8 cellular contexts compared by ENCODE assay signal in the genomic region with DNA sequence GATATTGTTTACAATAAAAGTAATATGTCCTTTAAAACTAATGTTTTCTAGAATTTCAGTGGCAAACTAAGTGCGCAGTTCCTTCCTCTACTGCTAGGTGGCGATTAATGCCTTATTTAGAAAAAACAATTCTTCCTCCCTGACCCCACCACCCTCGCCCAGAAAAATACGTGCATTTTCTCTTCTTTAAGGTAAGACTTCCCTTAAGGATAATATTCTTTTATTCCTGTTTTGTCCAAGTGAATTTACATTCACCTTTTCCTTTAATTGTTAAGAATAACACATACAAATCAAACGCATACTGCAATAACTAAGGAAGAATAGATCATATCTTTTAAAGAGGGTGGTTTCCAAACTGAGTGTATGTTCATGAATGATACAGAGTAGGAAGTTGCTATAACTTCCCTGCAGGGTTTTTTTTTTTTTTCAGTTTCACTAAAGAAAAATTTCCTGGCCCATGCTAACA. TPM values are rescaled to one million over a fixed set of nuclear protein-coding genes. Genes with fewer than 3 reads are reported as not detected.
A peak's percentile ranks its signal among the peaks of the same experiment; 100 is the strongest.
DNase-seq lines count a peak whose midpoint lies in the region; ATAC-seq and TF ChIP-seq lines count a peak whose summit lies in the region.

No MANE protein-coding gene starts in this region.

- H3K4me3 Mint-ChIP-seq in WTC11 = no peak overlapping the region
- H3K4me3 Mint-ChIP-seq in effector memory CD8-positive, alpha-beta T cell = peak overlapping the region; percentile 31 to 43
- H3K4me3 Mint-ChIP-seq in nephron progenitor cell = no peak overlapping the region

- CTCF ChIA-PET in WTC11 (lab: Charles Lee) = interaction anchor here (0.8 to 7.1 kb wide), 7 partner anchors 17 to 370 kb away, joined by 3 to 72 read pairs (median 4); a partner anchor contains a TSS

- H3K27me3 Mint-ChIP-seq in WTC11 (ENCODE audit: low read depth) = peaks cover 4% of the 10 kb centered on the region
- H3K27me3 Mint-ChIP-seq in effector memory CD8-positive, alpha-beta T cell = no peaks in the 10 kb centered on the region
- H3K27me3 Mint-ChIP-seq in nephron progenitor cell (ENCODE audit: low read depth, poor library complexity) = no peaks in the 10 kb centered on the region

- no peak overlapping the region for H3K27ac ChIP-seq in ACC112 (ENCODE audit: low read depth, low read length)

- H3K36me3 Mint-ChIP-seq in WTC11 = no peaks in the 10 kb centered on the region
- no peaks in the 10 kb centered on the region for H3K36me3 Mint-ChIP-seq in effector memory CD8-positive, alpha-beta T cell (ENCODE audit: insufficient read depth)
- H3K36me3 Mint-ChIP-seq in nephron progenitor cell (ENCODE audit: low read depth) = no peaks in the 10 kb centered on the region

- H3K79me2 ChIP-seq in ACC112 (ENCODE audit: control insufficient read depth, insufficient read depth, low read length, unreplicated experiment) = no peaks in the 10 kb centered on the region

- H3K4me1 ChIP-seq in ACC112 (ENCODE audit: control insufficient read depth, insufficient read depth, low read length, unreplicated experiment) = peaks cover 6% of the 10 kb centered on the region

- DNase-seq in GM03348 (ENCODE audit: low spot score) = peak; percentile 68
- peak; percentile 50 for DNase-seq in NCI-H1105 treated with DMSO at 0.1 percent for 48 hours (lab: John Stamatoyannopoulos, UW)
- no peak for DNase-seq in WTC11 (ENCODE audit: low spot score)
- DNase-seq in effector memory CD8-positive, alpha-beta T cell = peak; percentile 29 to 58 (median 39)
- DNase-seq in nephron progenitor cell = peak; percentile 19
- no peak for DNase-seq in cortex of kidney (lab: John Stamatoyannopoulos, UW)

- peak overlapping the region; percentile 66 for H2AFZ ChIP-seq in ACC112 (ENCODE audit: low read length, unreplicated experiment)

- ATAC-seq in HG02571 (IDR thresholded peaks at IDR 0.05; ENCODE audit: unreplicated experiment) = peak; percentile 56
- peak; percentile 58 for ATAC-seq in WTC11
- ATAC-seq in effector memory CD8-positive, alpha-beta T cell (replicated peaks) = peak; percentile 93

- no peak overlapping the region; the same call in 1 of the 2 replicates for H3K4me3 ChIP-seq in ACC112 (ENCODE audit: low read depth, low read length)

- peak; percentile 35; the same call in 1 of the 2 replicates for TF ChIP-seq CTCF in WTC11 (IDR thresholded peaks at IDR 0.05)
- TF ChIP-seq CTCF in nephron progenitor cell (IDR thresholded peaks at IDR 0.05) = peak; percentile 77

- H3K9me3 Mint-ChIP-seq in WTC11 (no peaks in the 10 kb centered on the region), nephron progenitor cell (no peaks in the 10 kb centered on the region)
- H3K9me3 Mint-ChIP-seq in effector memory CD8-positive, alpha-beta T cell = no peaks in the 10 kb centered on the region

- H3K27ac Mint-ChIP-seq in WTC11 = no peak overlapping the region
- H3K27ac Mint-ChIP-seq in effector memory CD8-positive, alpha-beta T cell = peak overlapping the region in 1 of 2 donors; percentile 72
- H3K27ac Mint-ChIP-seq in nephron progenitor cell = no peak overlapping the region

- peaks cover 19% of the 10 kb centered on the region for H3K4me1 Mint-ChIP-seq in WTC11
- H3K4me1 Mint-ChIP-seq in effector memory CD8-positive, alpha-beta T cell (ENCODE audit: low read depth in 2 of 2) = peaks cover 4 to 8% of the 10 kb centered on the region in 2 donors
- H3K4me1 Mint-ChIP-seq in nephron progenitor cell = peaks cover 14% of the 10 kb centered on the region

- POLR2A ChIA-PET in WTC11 (lab: Charles Lee) = no interaction called here

- no peaks in the 10 kb centered on the region for H3K36me3 ChIP-seq in ACC112 (ENCODE audit: insufficient read depth, low read length)

- no peaks in the 10 kb centered on the region for H3K27me3 ChIP-seq in ACC112 (ENCODE audit: insufficient read depth, low read length)

TF ChIP-seq in WTC11, 78 proteins besides CTCF, POLR2A, EP300 and RAD21 (continues in another document):
- TF ChIP-seq ESRRA (CRISPR knock-in tag; IDR thresholded peaks at IDR 0.05; ENCODE audit: borderline replicate concordance) (no peak), EMX1 (CRISPR knock-in tag; IDR thresholded peaks at IDR 0.05) (no peak), ZNF138 (CRISPR knock-in tag; conservative IDR thresholded peaks at IDR 0.05) (no peak), NR2C2 (CRISPR knock-in tag; IDR thresholded peaks at IDR 0.05) (no peak), GTF2I (CRISPR knock-in tag; conservative IDR thresholded peaks at IDR 0.05) (no peak), NFYB (CRISPR knock-in tag; conservative IDR thresholded peaks at IDR 0.05; ENCODE audit: low read depth) (no peak), SP1 (CRISPR knock-in tag; conservative IDR thresholded peaks at IDR 0.05) (no peak), SMAD4 (CRISPR knock-in tag; IDR thresholded peaks at IDR 0.05) (no peak), FOXJ3 (CRISPR knock-in tag; IDR thresholded peaks at IDR 0.05; ENCODE audit: borderline replicate concordance) (no peak), SMAD3 (CRISPR knock-in tag; IDR thresholded peaks at IDR 0.05; ENCODE audit: borderline replicate concordance) (no peak)
- TF ChIP-seq, protein P1, sequence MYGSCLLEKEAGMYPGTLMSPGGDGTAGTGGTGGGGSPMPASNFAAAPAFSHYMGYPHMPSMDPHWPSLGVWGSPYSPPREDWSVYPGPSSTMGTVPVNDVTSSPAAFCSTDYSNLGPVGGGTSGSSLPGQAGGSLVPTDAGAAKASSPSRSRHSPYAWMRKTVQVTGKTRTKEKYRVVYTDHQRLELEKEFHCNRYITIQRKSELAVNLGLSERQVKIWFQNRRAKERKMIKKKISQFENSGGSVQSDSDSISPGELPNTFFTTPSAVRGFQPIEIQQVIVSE (CRISPR knock-in tag; IDR thresholded peaks at IDR 0.05; ENCODE audit: borderline replicate concordance) = no peak
- TF ChIP-seq, protein P2, sequence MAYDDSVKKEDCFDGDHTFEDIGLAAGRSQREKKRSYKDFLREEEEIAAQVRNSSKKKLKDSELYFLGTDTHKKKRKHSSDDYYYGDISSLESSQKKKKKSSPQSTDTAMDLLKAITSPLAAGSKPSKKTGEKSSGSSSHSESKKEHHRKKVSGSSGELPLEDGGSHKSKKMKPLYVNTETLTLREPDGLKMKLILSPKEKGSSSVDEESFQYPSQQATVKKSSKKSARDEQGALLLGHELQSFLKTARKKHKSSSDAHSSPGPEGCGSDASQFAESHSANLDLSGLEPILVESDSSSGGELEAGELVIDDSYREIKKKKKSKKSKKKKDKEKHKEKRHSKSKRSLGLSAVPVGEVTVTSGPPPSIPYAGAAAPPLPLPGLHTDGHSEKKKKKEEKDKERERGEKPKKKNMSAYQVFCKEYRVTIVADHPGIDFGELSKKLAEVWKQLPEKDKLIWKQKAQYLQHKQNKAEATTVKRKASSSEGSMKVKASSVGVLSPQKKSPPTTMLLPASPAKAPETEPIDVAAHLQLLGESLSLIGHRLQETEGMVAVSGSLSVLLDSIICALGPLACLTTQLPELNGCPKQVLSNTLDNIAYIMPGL (CRISPR knock-in tag; IDR thresholded peaks at IDR 0.05) = no peak
- TF ChIP-seq, protein P3, sequence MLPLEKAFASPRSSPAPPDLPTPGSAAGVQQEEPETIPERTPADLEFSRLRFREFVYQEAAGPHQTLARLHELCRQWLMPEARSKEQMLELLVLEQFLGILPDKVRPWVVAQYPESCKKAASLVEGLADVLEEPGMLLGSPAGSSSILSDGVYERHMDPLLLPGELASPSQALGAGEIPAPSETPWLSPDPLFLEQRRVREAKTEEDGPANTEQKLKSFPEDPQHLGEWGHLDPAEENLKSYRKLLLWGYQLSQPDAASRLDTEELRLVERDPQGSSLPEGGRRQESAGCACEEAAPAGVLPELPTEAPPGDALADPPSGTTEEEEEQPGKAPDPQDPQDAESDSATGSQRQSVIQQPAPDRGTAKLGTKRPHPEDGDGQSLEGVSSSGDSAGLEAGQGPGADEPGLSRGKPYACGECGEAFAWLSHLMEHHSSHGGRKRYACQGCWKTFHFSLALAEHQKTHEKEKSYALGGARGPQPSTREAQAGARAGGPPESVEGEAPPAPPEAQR (CRISPR knock-in tag; IDR thresholded peaks at IDR 0.05) = no peak
- TF ChIP-seq, protein P4, sequence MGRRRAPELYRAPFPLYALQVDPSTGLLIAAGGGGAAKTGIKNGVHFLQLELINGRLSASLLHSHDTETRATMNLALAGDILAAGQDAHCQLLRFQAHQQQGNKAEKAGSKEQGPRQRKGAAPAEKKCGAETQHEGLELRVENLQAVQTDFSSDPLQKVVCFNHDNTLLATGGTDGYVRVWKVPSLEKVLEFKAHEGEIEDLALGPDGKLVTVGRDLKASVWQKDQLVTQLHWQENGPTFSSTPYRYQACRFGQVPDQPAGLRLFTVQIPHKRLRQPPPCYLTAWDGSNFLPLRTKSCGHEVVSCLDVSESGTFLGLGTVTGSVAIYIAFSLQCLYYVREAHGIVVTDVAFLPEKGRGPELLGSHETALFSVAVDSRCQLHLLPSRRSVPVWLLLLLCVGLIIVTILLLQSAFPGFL (CRISPR knock-in tag; IDR thresholded peaks at IDR 0.05; ENCODE audit: borderline replicate concordance) = no peak
- TF ChIP-seq, protein P5, sequence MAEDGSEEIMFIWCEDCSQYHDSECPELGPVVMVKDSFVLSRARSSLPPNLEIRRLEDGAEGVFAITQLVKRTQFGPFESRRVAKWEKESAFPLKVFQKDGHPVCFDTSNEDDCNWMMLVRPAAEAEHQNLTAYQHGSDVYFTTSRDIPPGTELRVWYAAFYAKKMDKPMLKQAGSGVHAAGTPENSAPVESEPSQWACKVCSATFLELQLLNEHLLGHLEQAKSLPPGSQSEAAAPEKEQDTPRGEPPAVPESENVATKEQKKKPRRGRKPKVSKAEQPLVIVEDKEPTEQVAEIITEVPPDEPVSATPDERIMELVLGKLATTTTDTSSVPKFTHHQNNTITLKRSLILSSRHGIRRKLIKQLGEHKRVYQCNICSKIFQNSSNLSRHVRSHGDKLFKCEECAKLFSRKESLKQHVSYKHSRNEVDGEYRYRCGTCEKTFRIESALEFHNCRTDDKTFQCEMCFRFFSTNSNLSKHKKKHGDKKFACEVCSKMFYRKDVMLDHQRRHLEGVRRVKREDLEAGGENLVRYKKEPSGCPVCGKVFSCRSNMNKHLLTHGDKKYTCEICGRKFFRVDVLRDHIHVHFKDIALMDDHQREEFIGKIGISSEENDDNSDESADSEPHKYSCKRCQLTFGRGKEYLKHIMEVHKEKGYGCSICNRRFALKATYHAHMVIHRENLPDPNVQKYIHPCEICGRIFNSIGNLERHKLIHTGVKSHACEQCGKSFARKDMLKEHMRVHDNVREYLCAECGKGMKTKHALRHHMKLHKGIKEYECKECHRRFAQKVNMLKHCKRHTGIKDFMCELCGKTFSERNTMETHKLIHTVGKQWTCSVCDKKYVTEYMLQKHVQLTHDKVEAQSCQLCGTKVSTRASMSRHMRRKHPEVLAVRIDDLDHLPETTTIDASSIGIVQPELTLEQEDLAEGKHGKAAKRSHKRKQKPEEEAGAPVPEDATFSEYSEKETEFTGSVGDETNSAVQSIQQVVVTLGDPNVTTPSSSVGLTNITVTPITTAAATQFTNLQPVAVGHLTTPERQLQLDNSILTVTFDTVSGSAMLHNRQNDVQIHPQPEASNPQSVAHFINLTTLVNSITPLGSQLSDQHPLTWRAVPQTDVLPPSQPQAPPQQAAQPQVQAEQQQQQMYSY (CRISPR knock-in tag; IDR thresholded peaks at IDR 0.05) = no peak

RNA-seq across cellular contexts. Expression of a gene that starts 17.0 kb away (rescaled TPM):
- total RNA-seq in WTC11 (2021) = 139 to 143 TPM (median 140 TPM) in 3 replicates

RNA-seq across cellular contexts. Expression of a gene that starts 37.6 kb away (rescaled TPM):
- total RNA-seq in WTC11 (2021) = 67.9 to 76.3 TPM (median 75.6 TPM) in 3 replicates

Comparison
In these comparisons a context has a peak if more than half of its experiments do, and no peak if none do; other contexts are left out.
1. DNase-seq: peak in GM03348 (single experiment), NCI-H1105 treated with DMSO at 0.1 percent for 48 hours (single experiment), effector memory CD8-positive, alpha-beta T cell (3 of 3) and nephron progenitor cell (single experiment); none in WTC11 (single experiment) and cortex of kidney (single experiment).
2. H3K4me3 Mint-ChIP-seq: peak in effector memory CD8-positive, alpha-beta T cell (2 of 2); none in WTC11 (single experiment) and nephron progenitor cell (single experiment).
3. Peak in every context shown above with its lines, with median percentiles within 50 percentile points of each other: ATAC-seq.